ENCODE assay signal across 1 cellular context in the genomic region with DNA sequence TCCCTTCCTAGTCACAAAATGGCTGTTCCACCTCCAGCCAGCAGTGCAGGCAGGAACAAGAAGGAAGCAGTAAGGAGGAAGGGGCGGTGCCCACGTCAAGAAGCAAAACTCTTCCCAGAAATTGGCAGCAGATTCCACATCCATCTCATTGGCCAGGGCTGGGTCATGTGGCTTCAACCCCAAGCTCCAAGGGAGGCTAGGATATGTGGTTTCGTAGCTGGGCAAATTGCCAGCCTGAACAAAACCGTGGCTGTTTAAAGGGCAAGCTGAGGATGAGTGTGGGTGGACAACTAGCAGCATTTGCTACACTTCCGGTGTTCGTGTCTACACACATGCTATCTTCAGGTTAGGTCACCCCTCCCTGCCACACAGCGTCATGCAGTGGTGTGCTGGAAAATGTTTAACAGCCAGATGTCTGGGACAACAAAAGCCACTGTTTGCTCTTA.
TF ChIP-seq lines count a peak whose summit lies in the region.

No MANE protein-coding gene starts in this region.

TF ChIP-seq in SK-N-SH, 30 proteins besides CTCF, POLR2A, EP300 and RAD21 (continued from another document):
- TF ChIP-seq, protein P1, sequence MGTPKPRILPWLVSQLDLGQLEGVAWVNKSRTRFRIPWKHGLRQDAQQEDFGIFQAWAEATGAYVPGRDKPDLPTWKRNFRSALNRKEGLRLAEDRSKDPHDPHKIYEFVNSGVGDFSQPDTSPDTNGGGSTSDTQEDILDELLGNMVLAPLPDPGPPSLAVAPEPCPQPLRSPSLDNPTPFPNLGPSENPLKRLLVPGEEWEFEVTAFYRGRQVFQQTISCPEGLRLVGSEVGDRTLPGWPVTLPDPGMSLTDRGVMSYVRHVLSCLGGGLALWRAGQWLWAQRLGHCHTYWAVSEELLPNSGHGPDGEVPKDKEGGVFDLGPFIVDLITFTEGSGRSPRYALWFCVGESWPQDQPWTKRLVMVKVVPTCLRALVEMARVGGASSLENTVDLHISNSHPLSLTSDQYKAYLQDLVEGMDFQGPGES (IDR thresholded peaks at IDR 0.05; ENCODE audit: low read depth, low read length): no peak
- TF ChIP-seq RXRA (IDR thresholded peaks at IDR 0.05; ENCODE audit: borderline replicate concordance, low read depth) (no peak), GABPA (IDR thresholded peaks at IDR 0.05; ENCODE audit: low read depth) (peak; percentile 59), TAF1 (IDR thresholded peaks at IDR 0.05; ENCODE audit: borderline replicate concordance, low read depth, low read length) (no peak), RCOR1 (IDR thresholded peaks at IDR 0.05; ENCODE audit: low read length) (no peak), EZH2phosphoT487 (IDR thresholded peaks at IDR 0.05; ENCODE audit: borderline replicate concordance, low read depth) (no peak), MXI1 (IDR thresholded peaks at IDR 0.05; ENCODE audit: low read depth, low read length) (no peak), TCF12 (IDR thresholded peaks at IDR 0.05) (no peak), FOXM1 (IDR thresholded peaks at IDR 0.05; ENCODE audit: low read depth) (no peak), NRF1 (IDR thresholded peaks at IDR 0.05; ENCODE audit: low read depth, low read length) (no peak), MEF2A (IDR thresholded peaks at IDR 0.05; ENCODE audit: borderline replicate concordance, low read depth) (no peak), POLR2AphosphoS5 (IDR thresholded peaks at IDR 0.05; ENCODE audit: low read depth, low read length) (no peak), FOXJ3 (CRISPR knock-in tag; IDR thresholded peaks at IDR 0.05) (no peak), ELF1 (IDR thresholded peaks at IDR 0.05) (no peak), RFX5 (IDR thresholded peaks at IDR 0.05; ENCODE audit: low read length) (no peak)
- TF ChIP-seq, protein P2, sequence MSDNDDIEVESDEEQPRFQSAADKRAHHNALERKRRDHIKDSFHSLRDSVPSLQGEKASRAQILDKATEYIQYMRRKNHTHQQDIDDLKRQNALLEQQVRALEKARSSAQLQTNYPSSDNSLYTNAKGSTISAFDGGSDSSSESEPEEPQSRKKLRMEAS (IDR thresholded peaks at IDR 0.05; ENCODE audit: low read depth): no peak
- TF ChIP-seq, protein P3, sequence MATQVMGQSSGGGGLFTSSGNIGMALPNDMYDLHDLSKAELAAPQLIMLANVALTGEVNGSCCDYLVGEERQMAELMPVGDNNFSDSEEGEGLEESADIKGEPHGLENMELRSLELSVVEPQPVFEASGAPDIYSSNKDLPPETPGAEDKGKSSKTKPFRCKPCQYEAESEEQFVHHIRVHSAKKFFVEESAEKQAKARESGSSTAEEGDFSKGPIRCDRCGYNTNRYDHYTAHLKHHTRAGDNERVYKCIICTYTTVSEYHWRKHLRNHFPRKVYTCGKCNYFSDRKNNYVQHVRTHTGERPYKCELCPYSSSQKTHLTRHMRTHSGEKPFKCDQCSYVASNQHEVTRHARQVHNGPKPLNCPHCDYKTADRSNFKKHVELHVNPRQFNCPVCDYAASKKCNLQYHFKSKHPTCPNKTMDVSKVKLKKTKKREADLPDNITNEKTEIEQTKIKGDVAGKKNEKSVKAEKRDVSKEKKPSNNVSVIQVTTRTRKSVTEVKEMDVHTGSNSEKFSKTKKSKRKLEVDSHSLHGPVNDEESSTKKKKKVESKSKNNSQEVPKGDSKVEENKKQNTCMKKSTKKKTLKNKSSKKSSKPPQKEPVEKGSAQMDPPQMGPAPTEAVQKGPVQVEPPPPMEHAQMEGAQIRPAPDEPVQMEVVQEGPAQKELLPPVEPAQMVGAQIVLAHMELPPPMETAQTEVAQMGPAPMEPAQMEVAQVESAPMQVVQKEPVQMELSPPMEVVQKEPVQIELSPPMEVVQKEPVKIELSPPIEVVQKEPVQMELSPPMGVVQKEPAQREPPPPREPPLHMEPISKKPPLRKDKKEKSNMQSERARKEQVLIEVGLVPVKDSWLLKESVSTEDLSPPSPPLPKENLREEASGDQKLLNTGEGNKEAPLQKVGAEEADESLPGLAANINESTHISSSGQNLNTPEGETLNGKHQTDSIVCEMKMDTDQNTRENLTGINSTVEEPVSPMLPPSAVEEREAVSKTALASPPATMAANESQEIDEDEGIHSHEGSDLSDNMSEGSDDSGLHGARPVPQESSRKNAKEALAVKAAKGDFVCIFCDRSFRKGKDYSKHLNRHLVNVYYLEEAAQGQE (IDR thresholded peaks at IDR 0.05; ENCODE audit: low read depth, low read length): no peak
- TF ChIP-seq, protein P4, sequence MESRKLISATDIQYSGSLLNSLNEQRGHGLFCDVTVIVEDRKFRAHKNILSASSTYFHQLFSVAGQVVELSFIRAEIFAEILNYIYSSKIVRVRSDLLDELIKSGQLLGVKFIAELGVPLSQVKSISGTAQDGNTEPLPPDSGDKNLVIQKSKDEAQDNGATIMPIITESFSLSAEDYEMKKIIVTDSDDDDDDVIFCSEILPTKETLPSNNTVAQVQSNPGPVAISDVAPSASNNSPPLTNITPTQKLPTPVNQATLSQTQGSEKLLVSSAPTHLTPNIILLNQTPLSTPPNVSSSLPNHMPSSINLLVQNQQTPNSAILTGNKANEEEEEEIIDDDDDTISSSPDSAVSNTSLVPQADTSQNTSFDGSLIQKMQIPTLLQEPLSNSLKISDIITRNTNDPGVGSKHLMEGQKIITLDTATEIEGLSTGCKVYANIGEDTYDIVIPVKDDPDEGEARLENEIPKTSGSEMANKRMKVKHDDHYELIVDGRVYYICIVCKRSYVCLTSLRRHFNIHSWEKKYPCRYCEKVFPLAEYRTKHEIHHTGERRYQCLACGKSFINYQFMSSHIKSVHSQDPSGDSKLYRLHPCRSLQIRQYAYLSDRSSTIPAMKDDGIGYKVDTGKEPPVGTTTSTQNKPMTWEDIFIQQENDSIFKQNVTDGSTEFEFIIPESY (IDR thresholded peaks at IDR 0.05; ENCODE audit: borderline replicate concordance, low read depth): no peak
